In genomic region chr14:21978999-21979314, GRCh38 we compare ENCODE assay signal across 25 cellular contexts.
DNase-seq lines count a peak whose midpoint lies in the region; ATAC-seq, FAIRE-seq and TF ChIP-seq lines count a peak whose summit lies in the region.
"Had no signal": no experiment of that assay in that cellular context is flagged by ENCODE, and none has a peak within 500 bp of the region (broad histone marks: within the 10 kb centered on the region; RNA-seq: fewer than 3 reads in every experiment).

No MANE protein-coding gene starts in this region.

- H3K36me3 ChIP-seq in CD4-positive, alpha-beta memory T cell (ENCODE audit: insufficient read depth, low read length): no peaks in the 10 kb centered on the region
- H3K36me3 ChIP-seq: BE2C, prostate gland, sigmoid colon had no signal

- POLR2A ChIA-PET in CD4-positive, alpha-beta memory T cell (lab: Charles Lee; ENCODE audit: partially characterized antibody): interaction anchor here (0.7 to 2.4 kb wide), 25 partner anchors 9 to 610 kb away, joined by 3 to 15 read pairs (median 4); partner anchors contain the start of gene DAD1
- POLR2A ChIA-PET in activated CD4-positive, alpha-beta memory T cell treated with anti-CD3 and anti-CD28 coated beads for 36 hours (lab: Charles Lee): interaction anchor here (0.9 to 1.8 kb wide), 8 partner anchors 9 to 577 kb away, joined by 3 to 6 read pairs (median 4); no protein-coding TSS in a partner anchor

- peak overlapping the region; percentile 78 for H3K4me3 Mint-ChIP-seq in activated T-cell treated with anti-CD3 and anti-CD28 coated beads, Interleukin-2, amount 50 U/mL, for 24 hours
- H3K4me3 Mint-ChIP-seq in CD4-positive, alpha-beta memory T cell: peak overlapping the region; percentile 68 to 81 (median 74)
- H3K4me3 Mint-ChIP-seq in activated CD4-positive, alpha-beta memory T cell treated with anti-CD3 and anti-CD28 coated beads for 36 hours: peak overlapping the region; percentile 72
- H3K4me3 Mint-ChIP-seq in activated naive CD8-positive, alpha-beta T cell treated with anti-CD3 and anti-CD28 coated beads, Interleukin-2, amount 50 U/mL, for 24 hours: peak overlapping the region; percentile 78
- H3K4me3 Mint-ChIP-seq: natural killer cell, type B pancreatic cell had no signal

- H3K27ac Mint-ChIP-seq in activated T-cell treated with anti-CD3 and anti-CD28 coated beads, Interleukin-2, amount 50 U/mL, for 24 hours: peak overlapping the region; percentile 72
- H3K27ac Mint-ChIP-seq in CD4-positive, alpha-beta memory T cell: peak overlapping the region in 5 of 7 donors; percentile 31 to 83 (median 66)
- H3K27ac Mint-ChIP-seq in activated CD4-positive, alpha-beta memory T cell treated with anti-CD3 and anti-CD28 coated beads for 36 hours: peak overlapping the region; percentile 77
- H3K27ac Mint-ChIP-seq in activated naive CD8-positive, alpha-beta T cell treated with anti-CD3 and anti-CD28 coated beads, Interleukin-2, amount 50 U/mL, for 24 hours: no peak overlapping the region
- H3K27ac Mint-ChIP-seq: natural killer cell, type B pancreatic cell had no signal

- CTCF ChIA-PET in CD4-positive, alpha-beta memory T cell (lab: Charles Lee; ENCODE audit: partially characterized antibody): interaction anchor here (0.8 to 4.0 kb wide), 20 partner anchors 9 to 873 kb away, joined by 3 to 46 read pairs (median 5); no protein-coding TSS in a partner anchor
- CTCF ChIA-PET in activated CD4-positive, alpha-beta memory T cell treated with anti-CD3 and anti-CD28 coated beads for 36 hours (lab: Charles Lee): interaction anchor here (0.6 to 8.5 kb wide), 24 partner anchors 8 to 893 kb away, joined by 3 to 71 read pairs (median 5); no protein-coding TSS in a partner anchor

- peak; percentile 29 for ATAC-seq in activated naive CD8-positive, alpha-beta T cell treated with anti-CD3 and anti-CD28 coated beads, Interleukin-2, amount 50 U/mL, for 24 hours
- ATAC-seq in GM21390 (IDR thresholded peaks at IDR 0.05; ENCODE audit: unreplicated experiment): no peak

- H3K27me3 Mint-ChIP-seq in activated T-cell treated with anti-CD3 and anti-CD28 coated beads, Interleukin-2, amount 50 U/mL, for 24 hours: peaks cover 2% of the 10 kb centered on the region
- H3K27me3 Mint-ChIP-seq in CD4-positive, alpha-beta memory T cell: peaks cover 0 to 2% of the 10 kb centered on the region in 2 donors
- peaks cover 3% of the 10 kb centered on the region for H3K27me3 Mint-ChIP-seq in activated CD4-positive, alpha-beta memory T cell treated with anti-CD3 and anti-CD28 coated beads for 36 hours
- peaks cover 10% of the 10 kb centered on the region for H3K27me3 Mint-ChIP-seq in activated naive CD8-positive, alpha-beta T cell treated with anti-CD3 and anti-CD28 coated beads, Interleukin-2, amount 50 U/mL, for 24 hours

- H3K27ac ChIP-seq in CD4-positive, alpha-beta memory T cell (ENCODE audit: low read depth, low read length): no peak overlapping the region
- H3K27ac ChIP-seq: GM23248, PC-9, prostate gland, sigmoid colon had no signal

- no peak for DNase-seq in activated T-cell treated with anti-CD3 and anti-CD28 coated beads, Interleukin-2, amount 50 U/mL, for 24 hours
- no peak for DNase-seq in activated T-cell treated with anti-CD3 and anti-CD28 coated beads for 4 hours
- DNase-seq in CD4-positive, alpha-beta memory T cell: no peak
- DNase-seq in activated CD4-positive, alpha-beta memory T cell treated with anti-CD3 and anti-CD28 coated beads for 36 hours: no peak
- DNase-seq in activated naive CD8-positive, alpha-beta T cell treated with anti-CD3 and anti-CD28 coated beads, Interleukin-2, amount 50 U/mL, for 24 hours: no peak
- DNase-seq in GM12891 (ENCODE audit: insufficient read length, low spot score): no peak
- no peak for DNase-seq in NCI-H1105 treated with DMSO at 0.1 percent for 48 hours (lab: John Stamatoyannopoulos, UW)
- DNase-seq: ACHN; BE2C; DND-41; erythroblast; GM23248; Kasumi-1; natural killer cell; NCI-H226; NCI-H526 treated with DMSO at 0.1 percent for 48 hours; PC-9; sigmoid colon; SK-N-SH; stimulated activated CD4-positive, alpha-beta T cell treated with anti-CD3 and anti-CD28 coated beads, Interleukin-12 subunit alpha, Interleukin-12 subunit beta, amount 100 ng/mL, for 4 hours; stimulated activated CD4-positive, alpha-beta T cell treated with anti-CD3 and anti-CD28 coated beads, Interleukin-2, amount 100 ng/mL, for 48 hours had no signal

- H3K36me3 Mint-ChIP-seq in activated T-cell treated with anti-CD3 and anti-CD28 coated beads, Interleukin-2, amount 50 U/mL, for 24 hours (ENCODE audit: low read depth): no peaks in the 10 kb centered on the region
- no peaks in the 10 kb centered on the region for H3K36me3 Mint-ChIP-seq in CD4-positive, alpha-beta memory T cell
- no peaks in the 10 kb centered on the region for H3K36me3 Mint-ChIP-seq in activated CD4-positive, alpha-beta memory T cell treated with anti-CD3 and anti-CD28 coated beads for 36 hours
- H3K36me3 Mint-ChIP-seq in activated naive CD8-positive, alpha-beta T cell treated with anti-CD3 and anti-CD28 coated beads, Interleukin-2, amount 50 U/mL, for 24 hours (ENCODE audit: low read depth): no peaks in the 10 kb centered on the region
- H3K36me3 Mint-ChIP-seq: natural killer cell, type B pancreatic cell had no signal

- intact Hi-C loops in CD4-positive, alpha-beta memory T cell (cut with micrococcal nuclease): loop anchor here (1.0 to 2.0 kb wide), 3 partner anchors 38 to 577 kb away; no protein-coding TSS in a partner anchor
- intact Hi-C loops in activated CD4-positive, alpha-beta memory T cell treated with anti-CD3 and anti-CD28 coated beads for 36 hours (cut with micrococcal nuclease): loop anchor here (1.0 to 10.0 kb wide), 3 partner anchors 9 to 126 kb away; no protein-coding TSS in a partner anchor

- H3K9me3 Mint-ChIP-seq in activated T-cell treated with anti-CD3 and anti-CD28 coated beads, Interleukin-2, amount 50 U/mL, for 24 hours: no peaks in the 10 kb centered on the region
- no peaks in the 10 kb centered on the region for H3K9me3 Mint-ChIP-seq in CD4-positive, alpha-beta memory T cell
- no peaks in the 10 kb centered on the region for H3K9me3 Mint-ChIP-seq in activated CD4-positive, alpha-beta memory T cell treated with anti-CD3 and anti-CD28 coated beads for 36 hours
- H3K9me3 Mint-ChIP-seq in activated naive CD8-positive, alpha-beta T cell treated with anti-CD3 and anti-CD28 coated beads, Interleukin-2, amount 50 U/mL, for 24 hours: no peaks in the 10 kb centered on the region
- H3K9me3 Mint-ChIP-seq: natural killer cell, type B pancreatic cell had no signal

- peaks cover 7% of the 10 kb centered on the region for H3K4me1 ChIP-seq in CD4-positive, alpha-beta memory T cell (ENCODE audit: insufficient read depth, low read length)
- H3K4me1 ChIP-seq: BE2C, prostate gland, sigmoid colon had no signal

- no peak for FAIRE-seq in GM12891 (lab: Jason Lieb, UNC)

- TF ChIP-seq POLR2A in GM12891 (IDR thresholded peaks at IDR 0.05; ENCODE audit: low read depth, low read length): no peak

- no peaks in the 10 kb centered on the region for H3K9me3 ChIP-seq in CD4-positive, alpha-beta memory T cell (ENCODE audit: control insufficient read depth in 1 of 2, low read length in 2 of 2)
- H3K9me3 ChIP-seq: BE2C, prostate gland, sigmoid colon, SK-N-SH had no signal

- H3K27me3 ChIP-seq in CD4-positive, alpha-beta memory T cell (ENCODE audit: insufficient read depth, low read length): no peaks in the 10 kb centered on the region
- H3K27me3 ChIP-seq: BE2C, sigmoid colon had no signal

- no peak overlapping the region for H3K4me3 ChIP-seq in CD4-positive, alpha-beta memory T cell (ENCODE audit: low read length in 2 of 2)
- H3K4me3 ChIP-seq: GM23248, lung, PC-9, prostate gland, sigmoid colon had no signal

- peaks cover 27% of the 10 kb centered on the region for H3K4me1 Mint-ChIP-seq in activated T-cell treated with anti-CD3 and anti-CD28 coated beads, Interleukin-2, amount 50 U/mL, for 24 hours (ENCODE audit: low read depth)
- peaks cover 6 to 30% (median 19%) of the 10 kb centered on the region in 4 donors for H3K4me1 Mint-ChIP-seq in CD4-positive, alpha-beta memory T cell
- peaks cover 12% of the 10 kb centered on the region for H3K4me1 Mint-ChIP-seq in activated CD4-positive, alpha-beta memory T cell treated with anti-CD3 and anti-CD28 coated beads for 36 hours (ENCODE audit: low read depth)
- peaks cover 17% of the 10 kb centered on the region for H3K4me1 Mint-ChIP-seq in activated naive CD8-positive, alpha-beta T cell treated with anti-CD3 and anti-CD28 coated beads, Interleukin-2, amount 50 U/mL, for 24 hours

TF ChIP-seq in GM12891, 5 proteins besides CTCF, POLR2A, EP300 and RAD21:
- TF ChIP-seq PAX5 (IDR thresholded peaks at IDR 0.05; ENCODE audit: insufficient read depth, low read length, severe bottlenecking) (no peak), SPI1 (IDR thresholded peaks at IDR 0.05; ENCODE audit: low read depth, low read length) (no peak), TAF1 (IDR thresholded peaks at IDR 0.05; ENCODE audit: low read depth, low read length) (no peak), POU2F2 (IDR thresholded peaks at IDR 0.05; ENCODE audit: low read depth, low read length) (no peak), POLR2AphosphoS5 (IDR thresholded peaks at IDR 0.05; ENCODE audit: low read depth, low read length) (no peak)
TF ChIP-seq in GM12891: peak in this region for 0.
